In genomic region chr5:105330185-105330584, GRCh38 we compare ENCODE assay signal across 35 cellular contexts.
"Had no signal": no experiment of that assay in that cellular context is flagged by ENCODE, and none has a peak within 500 bp of the region (broad histone marks: within the 10 kb centered on the region; RNA-seq: fewer than 3 reads in every experiment).

No MANE protein-coding gene starts in this region.

- H3K9me3 ChIP-seq: MG63 had no signal

- H3K27me3 ChIP-seq: MG63 had no signal

- H3K4me3 ChIP-seq: MG63 had no signal

- DNase-seq: Karpas-422, Kasumi-1, MG63, MM.1S, MV-4-11, NCI-H1048, NCI-H1092, NCI-H1092 treated with DMSO at 0.1 percent for 48 hours, NCI-H1105, NCI-H1105 treated with DMSO at 0.1 percent for 48 hours, NCI-H1417, NCI-H1417 treated with DMSO at 0.1 percent for 48 hours, NCI-H1436, NCI-H1436 treated with DMSO at 0.1 percent for 48 hours, NCI-H146, NCI-H1694, NCI-H1694 treated with DMSO at 0.1 percent for 48 hours, NCI-H187, NCI-H187 treated with DMSO at 0.1 percent for 48 hours, NCI-H1930, NCI-H2029, NCI-H2029 treated with DMSO at 0.1 percent for 48 hours, NCI-H2081, NCI-H2081 treated with DMSO at 0.1 percent for 48 hours, NCI-H2107, NCI-H2171, NCI-H2171 treated with DMSO at 0.1 percent for 48 hours, NCI-H2227 treated with DMSO at 0.1 percent for 48 hours, NCI-H226, NCI-H345, NCI-H446, NCI-H446 treated with DMSO at 0.1 percent for 48 hours, NCI-H510A, NCI-H510A treated with DMSO at 0.1 percent for 48 hours, NCI-H524 had no signal

- H3K36me3 ChIP-seq: MG63 had no signal
